In the genomic region with DNA sequence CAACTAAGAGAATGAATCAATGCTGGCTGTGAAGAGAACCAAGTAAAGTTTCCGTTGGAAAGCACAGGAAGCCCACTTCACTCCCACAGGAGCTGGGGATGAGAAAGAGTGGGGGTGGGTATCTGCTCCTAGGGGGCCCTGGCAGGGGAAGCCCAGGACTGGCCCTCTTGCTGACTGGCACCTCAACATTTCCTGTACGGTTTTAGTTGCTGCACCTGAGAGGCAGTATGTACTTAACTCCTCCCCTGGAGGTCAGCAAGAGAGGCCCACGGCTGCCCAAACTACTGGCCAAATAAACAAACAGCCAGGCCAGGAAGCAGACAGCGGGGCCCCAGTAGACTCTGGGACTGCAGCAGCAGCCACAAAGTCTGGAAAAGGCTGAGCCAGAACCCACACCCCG, we compare ENCODE assay signal across 1 cellular context.
TF ChIP-seq lines count a peak whose summit lies in the region.

No MANE protein-coding gene starts in this region.

TF ChIP-seq in HepG2, 621 proteins besides CTCF, POLR2A, EP300 and RAD21 (continued from another document and continues in another):
- TF ChIP-seq, protein P1, sequence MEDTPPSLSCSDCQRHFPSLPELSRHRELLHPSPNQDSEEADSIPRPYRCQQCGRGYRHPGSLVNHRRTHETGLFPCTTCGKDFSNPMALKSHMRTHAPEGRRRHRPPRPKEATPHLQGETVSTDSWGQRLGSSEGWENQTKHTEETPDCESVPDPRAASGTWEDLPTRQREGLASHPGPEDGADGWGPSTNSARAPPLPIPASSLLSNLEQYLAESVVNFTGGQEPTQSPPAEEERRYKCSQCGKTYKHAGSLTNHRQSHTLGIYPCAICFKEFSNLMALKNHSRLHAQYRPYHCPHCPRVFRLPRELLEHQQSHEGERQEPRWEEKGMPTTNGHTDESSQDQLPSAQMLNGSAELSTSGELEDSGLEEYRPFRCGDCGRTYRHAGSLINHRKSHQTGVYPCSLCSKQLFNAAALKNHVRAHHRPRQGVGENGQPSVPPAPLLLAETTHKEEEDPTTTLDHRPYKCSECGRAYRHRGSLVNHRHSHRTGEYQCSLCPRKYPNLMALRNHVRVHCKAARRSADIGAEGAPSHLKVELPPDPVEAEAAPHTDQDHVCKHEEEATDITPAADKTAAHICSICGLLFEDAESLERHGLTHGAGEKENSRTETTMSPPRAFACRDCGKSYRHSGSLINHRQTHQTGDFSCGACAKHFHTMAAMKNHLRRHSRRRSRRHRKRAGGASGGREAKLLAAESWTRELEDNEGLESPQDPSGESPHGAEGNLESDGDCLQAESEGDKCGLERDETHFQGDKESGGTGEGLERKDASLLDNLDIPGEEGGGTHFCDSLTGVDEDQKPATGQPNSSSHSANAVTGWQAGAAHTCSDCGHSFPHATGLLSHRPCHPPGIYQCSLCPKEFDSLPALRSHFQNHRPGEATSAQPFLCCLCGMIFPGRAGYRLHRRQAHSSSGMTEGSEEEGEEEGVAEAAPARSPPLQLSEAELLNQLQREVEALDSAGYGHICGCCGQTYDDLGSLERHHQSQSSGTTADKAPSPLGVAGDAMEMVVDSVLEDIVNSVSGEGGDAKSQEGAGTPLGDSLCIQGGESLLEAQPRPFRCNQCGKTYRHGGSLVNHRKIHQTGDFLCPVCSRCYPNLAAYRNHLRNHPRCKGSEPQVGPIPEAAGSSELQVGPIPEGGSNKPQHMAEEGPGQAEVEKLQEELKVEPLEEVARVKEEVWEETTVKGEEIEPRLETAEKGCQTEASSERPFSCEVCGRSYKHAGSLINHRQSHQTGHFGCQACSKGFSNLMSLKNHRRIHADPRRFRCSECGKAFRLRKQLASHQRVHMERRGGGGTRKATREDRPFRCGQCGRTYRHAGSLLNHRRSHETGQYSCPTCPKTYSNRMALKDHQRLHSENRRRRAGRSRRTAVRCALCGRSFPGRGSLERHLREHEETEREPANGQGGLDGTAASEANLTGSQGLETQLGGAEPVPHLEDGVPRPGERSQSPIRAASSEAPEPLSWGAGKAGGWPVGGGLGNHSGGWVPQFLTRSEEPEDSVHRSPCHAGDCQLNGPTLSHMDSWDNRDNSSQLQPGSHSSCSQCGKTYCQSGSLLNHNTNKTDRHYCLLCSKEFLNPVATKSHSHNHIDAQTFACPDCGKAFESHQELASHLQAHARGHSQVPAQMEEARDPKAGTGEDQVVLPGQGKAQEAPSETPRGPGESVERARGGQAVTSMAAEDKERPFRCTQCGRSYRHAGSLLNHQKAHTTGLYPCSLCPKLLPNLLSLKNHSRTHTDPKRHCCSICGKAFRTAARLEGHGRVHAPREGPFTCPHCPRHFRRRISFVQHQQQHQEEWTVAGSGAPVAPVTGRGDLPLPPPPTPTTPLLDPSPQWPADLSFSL (CRISPR knock-in tag; IDR thresholded peaks at IDR 0.05), result no peak
- TF ChIP-seq BRCA1 (CRISPR knock-in tag; IDR thresholded peaks at IDR 0.05) (no peak), ZBTB38 (CRISPR knock-in tag; IDR thresholded peaks at IDR 0.05) (no peak), ZNF530 (CRISPR knock-in tag; IDR thresholded peaks at IDR 0.05; ENCODE audit: low read depth) (no peak), MED1 (CRISPR knock-in tag; IDR thresholded peaks at IDR 0.05) (no peak), ZBTB7B (CRISPR knock-in tag; IDR thresholded peaks at IDR 0.05) (no peak), AGO2 (optimal IDR thresholded peaks at IDR 0.05; ENCODE audit: low read depth, low read length) (no peak), ARHGAP35 (CRISPR knock-in tag; IDR thresholded peaks at IDR 0.05; ENCODE audit: borderline replicate concordance) (no peak), NCOA1 (CRISPR knock-in tag; IDR thresholded peaks at IDR 0.05) (no peak), ZNF83 (CRISPR knock-in tag; IDR thresholded peaks at IDR 0.05; ENCODE audit: borderline replicate concordance) (no peak), TOE1 (CRISPR knock-in tag; IDR thresholded peaks at IDR 0.05) (no peak), SMYD3 (CRISPR knock-in tag; IDR thresholded peaks at IDR 0.05) (no peak), ZFP90 (CRISPR knock-in tag; IDR thresholded peaks at IDR 0.05; ENCODE audit: borderline replicate concordance) (no peak), ZNF615 (CRISPR knock-in tag; IDR thresholded peaks at IDR 0.05; ENCODE audit: borderline replicate concordance) (no peak), KMT2A (CRISPR knock-in tag; IDR thresholded peaks at IDR 0.05) (no peak), PPARG (CRISPR knock-in tag; conservative IDR thresholded peaks at IDR 0.05) (no peak), CBX5 (CRISPR knock-in tag; IDR thresholded peaks at IDR 0.05; ENCODE audit: borderline replicate concordance) (no peak), ZNF350 (CRISPR knock-in tag; IDR thresholded peaks at IDR 0.05; ENCODE audit: borderline replicate concordance, low read depth) (no peak), ZSCAN31 (CRISPR knock-in tag; IDR thresholded peaks at IDR 0.05; ENCODE audit: low read depth) (no peak), ZNF549 (CRISPR knock-in tag; IDR thresholded peaks at IDR 0.05) (no peak), TEAD3 (CRISPR knock-in tag; optimal IDR thresholded peaks at IDR 0.05; ENCODE audit: borderline replicate concordance) (no peak), RFX5 (IDR thresholded peaks at IDR 0.05; ENCODE audit: low read depth, low read length) (no peak), RXRB (CRISPR knock-in tag; IDR thresholded peaks at IDR 0.05; ENCODE audit: borderline replicate concordance) (peak; percentile 19; the same call in 1 of the 2 replicates), HOXA3 (CRISPR knock-in tag; IDR thresholded peaks at IDR 0.05) (no peak)
- TF ChIP-seq, protein P2, sequence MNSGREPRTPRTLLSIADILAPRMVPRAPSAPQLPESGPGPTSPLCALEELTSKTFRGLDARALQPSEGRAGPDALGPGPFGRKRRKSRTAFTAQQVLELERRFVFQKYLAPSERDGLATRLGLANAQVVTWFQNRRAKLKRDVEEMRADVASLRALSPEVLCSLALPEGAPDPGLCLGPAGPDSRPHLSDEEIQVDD (CRISPR knock-in tag; IDR thresholded peaks at IDR 0.05; ENCODE audit: borderline replicate concordance), result no peak
- TF ChIP-seq, protein P3, sequence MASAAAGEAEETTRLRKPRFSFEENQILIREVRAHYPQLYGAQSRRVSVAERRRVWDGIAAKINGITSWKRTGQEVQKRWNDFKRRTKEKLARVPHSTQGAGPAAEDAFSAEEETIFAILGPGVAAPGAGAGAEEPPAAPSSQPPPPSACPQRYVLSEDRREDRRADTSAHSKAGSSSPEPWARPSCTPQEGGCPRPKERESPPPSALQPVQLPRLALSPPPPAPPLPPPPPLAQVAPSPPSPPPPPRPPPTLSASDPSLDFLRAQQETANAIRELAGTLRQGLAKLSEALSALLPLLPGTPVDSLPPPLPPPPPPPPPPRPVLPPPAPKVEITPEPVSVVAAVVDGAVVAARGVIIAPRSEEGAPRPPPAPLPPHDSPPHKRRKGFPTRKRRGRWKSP (CRISPR knock-in tag; IDR thresholded peaks at IDR 0.05), result no peak
- TF ChIP-seq, protein P4, sequence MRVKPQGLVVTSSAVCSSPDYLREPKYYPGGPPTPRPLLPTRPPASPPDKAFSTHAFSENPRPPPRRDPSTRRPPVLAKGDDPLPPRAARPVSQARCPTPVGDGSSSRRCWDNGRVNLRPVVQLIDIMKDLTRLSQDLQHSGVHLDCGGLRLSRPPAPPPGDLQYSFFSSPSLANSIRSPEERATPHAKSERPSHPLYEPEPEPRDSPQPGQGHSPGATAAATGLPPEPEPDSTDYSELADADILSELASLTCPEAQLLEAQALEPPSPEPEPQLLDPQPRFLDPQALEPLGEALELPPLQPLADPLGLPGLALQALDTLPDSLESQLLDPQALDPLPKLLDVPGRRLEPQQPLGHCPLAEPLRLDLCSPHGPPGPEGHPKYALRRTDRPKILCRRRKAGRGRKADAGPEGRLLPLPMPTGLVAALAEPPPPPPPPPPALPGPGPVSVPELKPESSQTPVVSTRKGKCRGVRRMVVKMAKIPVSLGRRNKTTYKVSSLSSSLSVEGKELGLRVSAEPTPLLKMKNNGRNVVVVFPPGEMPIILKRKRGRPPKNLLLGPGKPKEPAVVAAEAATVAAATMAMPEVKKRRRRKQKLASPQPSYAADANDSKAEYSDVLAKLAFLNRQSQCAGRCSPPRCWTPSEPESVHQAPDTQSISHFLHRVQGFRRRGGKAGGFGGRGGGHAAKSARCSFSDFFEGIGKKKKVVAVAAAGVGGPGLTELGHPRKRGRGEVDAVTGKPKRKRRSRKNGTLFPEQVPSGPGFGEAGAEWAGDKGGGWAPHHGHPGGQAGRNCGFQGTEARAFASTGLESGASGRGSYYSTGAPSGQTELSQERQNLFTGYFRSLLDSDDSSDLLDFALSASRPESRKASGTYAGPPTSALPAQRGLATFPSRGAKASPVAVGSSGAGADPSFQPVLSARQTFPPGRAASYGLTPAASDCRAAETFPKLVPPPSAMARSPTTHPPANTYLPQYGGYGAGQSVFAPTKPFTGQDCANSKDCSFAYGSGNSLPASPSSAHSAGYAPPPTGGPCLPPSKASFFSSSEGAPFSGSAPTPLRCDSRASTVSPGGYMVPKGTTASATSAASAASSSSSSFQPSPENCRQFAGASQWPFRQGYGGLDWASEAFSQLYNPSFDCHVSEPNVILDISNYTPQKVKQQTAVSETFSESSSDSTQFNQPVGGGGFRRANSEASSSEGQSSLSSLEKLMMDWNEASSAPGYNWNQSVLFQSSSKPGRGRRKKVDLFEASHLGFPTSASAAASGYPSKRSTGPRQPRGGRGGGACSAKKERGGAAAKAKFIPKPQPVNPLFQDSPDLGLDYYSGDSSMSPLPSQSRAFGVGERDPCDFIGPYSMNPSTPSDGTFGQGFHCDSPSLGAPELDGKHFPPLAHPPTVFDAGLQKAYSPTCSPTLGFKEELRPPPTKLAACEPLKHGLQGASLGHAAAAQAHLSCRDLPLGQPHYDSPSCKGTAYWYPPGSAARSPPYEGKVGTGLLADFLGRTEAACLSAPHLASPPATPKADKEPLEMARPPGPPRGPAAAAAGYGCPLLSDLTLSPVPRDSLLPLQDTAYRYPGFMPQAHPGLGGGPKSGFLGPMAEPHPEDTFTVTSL (CRISPR knock-in tag; IDR thresholded peaks at IDR 0.05; ENCODE audit: borderline replicate concordance), result no peak; the same call in 1 of the 2 replicates
- TF ChIP-seq, protein P5, sequence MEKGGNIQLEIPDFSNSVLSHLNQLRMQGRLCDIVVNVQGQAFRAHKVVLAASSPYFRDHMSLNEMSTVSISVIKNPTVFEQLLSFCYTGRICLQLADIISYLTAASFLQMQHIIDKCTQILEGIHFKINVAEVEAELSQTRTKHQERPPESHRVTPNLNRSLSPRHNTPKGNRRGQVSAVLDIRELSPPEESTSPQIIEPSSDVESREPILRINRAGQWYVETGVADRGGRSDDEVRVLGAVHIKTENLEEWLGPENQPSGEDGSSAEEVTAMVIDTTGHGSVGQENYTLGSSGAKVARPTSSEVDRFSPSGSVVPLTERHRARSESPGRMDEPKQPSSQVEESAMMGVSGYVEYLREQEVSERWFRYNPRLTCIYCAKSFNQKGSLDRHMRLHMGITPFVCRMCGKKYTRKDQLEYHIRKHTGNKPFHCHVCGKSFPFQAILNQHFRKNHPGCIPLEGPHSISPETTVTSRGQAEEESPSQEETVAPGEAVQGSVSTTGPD (CRISPR knock-in tag; IDR thresholded peaks at IDR 0.05), result peak; percentile 44; the same call in 1 of the 2 replicates
- TF ChIP-seq, protein P6, sequence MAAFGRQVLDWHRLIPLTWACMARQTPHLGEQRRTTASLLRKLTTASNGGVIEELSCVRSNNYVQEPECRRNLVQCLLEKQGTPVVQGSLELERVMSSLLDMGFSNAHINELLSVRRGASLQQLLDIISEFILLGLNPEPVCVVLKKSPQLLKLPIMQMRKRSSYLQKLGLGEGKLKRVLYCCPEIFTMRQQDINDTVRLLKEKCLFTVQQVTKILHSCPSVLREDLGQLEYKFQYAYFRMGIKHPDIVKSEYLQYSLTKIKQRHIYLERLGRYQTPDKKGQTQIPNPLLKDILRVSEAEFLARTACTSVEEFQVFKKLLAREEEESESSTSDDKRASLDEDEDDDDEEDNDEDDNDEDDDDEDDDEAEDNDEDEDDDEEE (CRISPR knock-in tag; IDR thresholded peaks at IDR 0.05), result no peak
- TF ChIP-seq, protein P7, sequence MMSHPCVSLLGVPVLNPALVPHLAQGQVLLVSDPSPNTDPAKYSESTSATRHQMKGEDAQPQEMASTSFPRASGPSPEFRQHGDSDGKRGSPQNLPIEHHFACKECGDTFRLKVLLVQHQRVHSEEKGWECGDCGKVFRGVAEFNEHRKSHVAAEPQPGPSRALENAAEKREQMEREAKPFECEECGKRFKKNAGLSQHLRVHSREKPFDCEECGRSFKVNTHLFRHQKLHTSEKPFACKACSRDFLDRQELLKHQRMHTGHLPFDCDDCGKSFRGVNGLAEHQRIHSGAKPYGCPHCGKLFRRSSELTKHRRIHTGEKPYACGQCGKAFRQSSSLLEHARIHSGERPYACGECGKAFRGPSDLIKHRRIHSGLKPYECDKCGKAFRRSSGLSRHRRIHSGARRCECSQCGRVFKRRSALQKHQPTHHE (CRISPR knock-in tag; IDR thresholded peaks at IDR 0.05; ENCODE audit: borderline replicate concordance), result no peak
- TF ChIP-seq, protein P8, sequence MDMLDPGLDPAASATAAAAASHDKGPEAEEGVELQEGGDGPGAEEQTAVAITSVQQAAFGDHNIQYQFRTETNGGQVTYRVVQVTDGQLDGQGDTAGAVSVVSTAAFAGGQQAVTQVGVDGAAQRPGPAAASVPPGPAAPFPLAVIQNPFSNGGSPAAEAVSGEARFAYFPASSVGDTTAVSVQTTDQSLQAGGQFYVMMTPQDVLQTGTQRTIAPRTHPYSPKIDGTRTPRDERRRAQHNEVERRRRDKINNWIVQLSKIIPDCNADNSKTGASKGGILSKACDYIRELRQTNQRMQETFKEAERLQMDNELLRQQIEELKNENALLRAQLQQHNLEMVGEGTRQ (IDR thresholded peaks at IDR 0.05; ENCODE audit: low read depth, low read length), result no peak
- TF ChIP-seq, protein P8 (CRISPR knock-in tag; IDR thresholded peaks at IDR 0.05; ENCODE audit: borderline replicate concordance), result no peak
- TF ChIP-seq, protein P9, sequence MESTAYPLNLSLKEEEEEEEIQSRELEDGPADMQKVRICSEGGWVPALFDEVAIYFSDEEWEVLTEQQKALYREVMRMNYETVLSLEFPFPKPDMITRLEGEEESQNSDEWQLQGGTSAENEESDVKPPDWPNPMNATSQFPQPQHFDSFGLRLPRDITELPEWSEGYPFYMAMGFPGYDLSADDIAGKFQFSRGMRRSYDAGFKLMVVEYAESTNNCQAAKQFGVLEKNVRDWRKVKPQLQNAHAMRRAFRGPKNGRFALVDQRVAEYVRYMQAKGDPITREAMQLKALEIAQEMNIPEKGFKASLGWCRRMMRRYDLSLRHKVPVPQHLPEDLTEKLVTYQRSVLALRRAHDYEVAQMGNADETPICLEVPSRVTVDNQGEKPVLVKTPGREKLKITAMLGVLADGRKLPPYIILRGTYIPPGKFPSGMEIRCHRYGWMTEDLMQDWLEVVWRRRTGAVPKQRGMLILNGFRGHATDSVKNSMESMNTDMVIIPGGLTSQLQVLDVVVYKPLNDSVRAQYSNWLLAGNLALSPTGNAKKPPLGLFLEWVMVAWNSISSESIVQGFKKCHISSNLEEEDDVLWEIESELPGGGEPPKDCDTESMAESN (CRISPR knock-in tag; conservative IDR thresholded peaks at IDR 0.05), result no peak
- TF ChIP-seq, protein P10, sequence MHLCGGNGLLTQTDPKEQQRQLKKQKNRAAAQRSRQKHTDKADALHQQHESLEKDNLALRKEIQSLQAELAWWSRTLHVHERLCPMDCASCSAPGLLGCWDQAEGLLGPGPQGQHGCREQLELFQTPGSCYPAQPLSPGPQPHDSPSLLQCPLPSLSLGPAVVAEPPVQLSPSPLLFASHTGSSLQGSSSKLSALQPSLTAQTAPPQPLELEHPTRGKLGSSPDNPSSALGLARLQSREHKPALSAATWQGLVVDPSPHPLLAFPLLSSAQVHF (CRISPR knock-in tag; IDR thresholded peaks at IDR 0.05), result no peak
